In the genomic region with DNA sequence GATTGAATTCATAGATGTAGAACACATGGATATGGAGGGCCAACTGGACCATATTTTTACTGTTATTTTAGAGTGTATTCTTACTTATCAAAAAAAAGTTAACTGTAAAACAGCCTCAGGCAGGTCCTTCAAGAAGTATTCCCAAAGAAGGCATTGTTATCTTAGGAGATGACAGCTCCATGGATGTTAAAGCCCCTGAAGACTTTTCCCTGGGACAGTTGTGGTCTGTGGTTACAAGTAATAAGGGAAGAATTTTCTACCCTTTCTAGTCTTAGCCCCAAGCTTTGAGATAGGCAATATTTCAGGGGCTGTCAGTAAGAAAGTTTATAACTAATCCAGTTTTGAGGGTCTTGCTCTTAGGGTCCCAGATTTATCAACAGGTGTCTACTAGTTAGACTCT, we compare ENCODE assay signal across 26 cellular contexts.
DNase-seq lines count a peak whose midpoint lies in the region; ATAC-seq lines count a peak whose summit lies in the region.
"Had no signal": no experiment of that assay in that cellular context is flagged by ENCODE, and none has a peak within 500 bp of the region (broad histone marks: within the 10 kb centered on the region; RNA-seq: fewer than 3 reads in every experiment).

No MANE protein-coding gene starts in this region.

- no peak overlapping the region for H3K27ac ChIP-seq in Karpas-422 (ENCODE audit: low read length)
- H3K27ac ChIP-seq: heart right ventricle, left ventricle myocardium inferior, ovary, PC-9 had no signal

- H2AFZ ChIP-seq in Karpas-422 (ENCODE audit: low read length), result no peak overlapping the region
- H2AFZ ChIP-seq: PC-9 had no signal

- no peaks in the 10 kb centered on the region for H3K36me3 ChIP-seq in Karpas-422 (ENCODE audit: insufficient read depth, low read length)
- H3K36me3 ChIP-seq: heart right ventricle, left ventricle myocardium inferior, ovary had no signal

- no peak overlapping the region for H3K4me3 ChIP-seq in Karpas-422 (ENCODE audit: low read length)
- H3K4me3 ChIP-seq: heart right ventricle, left ventricle myocardium inferior, ovary, PC-9 had no signal

- H3K4me1 ChIP-seq in Karpas-422 (ENCODE audit: low read length), result no peaks in the 10 kb centered on the region

- peak; percentile 12 for DNase-seq in Daoy (ENCODE audit: low read depth)
- peak; percentile 51 for DNase-seq in LHCN-M2 (ENCODE audit: low read depth)
- peak; percentile 18 for DNase-seq in astrocyte of the hippocampus (ENCODE audit: low read depth, low spot score)
- DNase-seq in myocyte (ENCODE audit: low read depth), result peak; percentile 36
- no peak for DNase-seq in stimulated activated CD4-positive, alpha-beta T cell treated with anti-CD3 and anti-CD28 coated beads, Interleukin-4, amount 100 ng/mL, for 24 hours
- no peak for DNase-seq in NCI-H2029 (lab: John Stamatoyannopoulos, UW)
- DNase-seq in Karpas-422, result no peak
- DNase-seq: activated CD4-positive, alpha-beta memory T cell treated with anti-CD3 and anti-CD28 coated beads, Interleukin-2, amount 10 ng/mL, durations not matched to agents 7 days and 5 days; activated gamma-delta T cell; activated naive CD8-positive, alpha-beta T cell treated with anti-CD3 and anti-CD28 coated beads, Interleukin-2, amount 50 U/mL, for 24 hours; activated T-cell treated with anti-CD3 and anti-CD28 coated beads for 4 hours; GOT3; heart right ventricle; immature natural killer cell; KG1; left ventricle myocardium inferior; midbrain; MV-4-11; NCI-H2171; NCI-H524; ovary; PC-9; SHP77 treated with DMSO at 0.1 percent for 48 hours had no signal

- no peak for ATAC-seq in GM19452 (IDR thresholded peaks at IDR 0.05; ENCODE audit: unreplicated experiment)
- ATAC-seq: activated naive CD8-positive, alpha-beta T cell treated with anti-CD3 and anti-CD28 coated beads, Interleukin-2, amount 50 U/mL, for 24 hours; natural killer cell treated with Interleukin-12 subunit alpha and Interleukin-12 subunit beta and Interleukin-15 and Interleukin-18, amount 100 ng/mL, for 72 hours; right cardiac atrium had no signal

- H3K9ac ChIP-seq in Karpas-422 (ENCODE audit: low read length), result no peak overlapping the region

- no peak overlapping the region for H3K4me2 ChIP-seq in Karpas-422 (ENCODE audit: low read depth, low read length, poor library complexity, severe bottlenecking)
- H3K4me2 ChIP-seq: PC-9 had no signal

- no peaks in the 10 kb centered on the region for H3K9me2 ChIP-seq in Karpas-422 (replicated peaks; ENCODE audit: insufficient read depth, low read length)

- H3K27me3 ChIP-seq in Karpas-422 (ENCODE audit: low read length), result no peaks in the 10 kb centered on the region
- H3K27me3 ChIP-seq: heart right ventricle, ovary had no signal

- H3K79me2 ChIP-seq in Karpas-422 (ENCODE audit: low read length), result no peaks in the 10 kb centered on the region

- H4K20me1 ChIP-seq in Karpas-422 (ENCODE audit: insufficient read depth, low read depth, low read length), result no peaks in the 10 kb centered on the region

- no peaks in the 10 kb centered on the region for H3K9me3 ChIP-seq in Karpas-422 (ENCODE audit: low read length)
- H3K9me3 ChIP-seq: ovary had no signal

Comparison
In these comparisons a context has a peak if more than half of its experiments do, and no peak if none do; other contexts are left out.
1. DNase-seq: peak in Daoy (single experiment), LHCN-M2 (single experiment), astrocyte of the hippocampus (single experiment) and myocyte (single experiment); none in stimulated activated CD4-positive, alpha-beta T cell treated with anti-CD3 and anti-CD28 coated beads, Interleukin-4, amount 100 ng/mL, for 24 hours (single experiment), NCI-H2029 (single experiment) and Karpas-422 (single experiment).